In the genomic region with DNA sequence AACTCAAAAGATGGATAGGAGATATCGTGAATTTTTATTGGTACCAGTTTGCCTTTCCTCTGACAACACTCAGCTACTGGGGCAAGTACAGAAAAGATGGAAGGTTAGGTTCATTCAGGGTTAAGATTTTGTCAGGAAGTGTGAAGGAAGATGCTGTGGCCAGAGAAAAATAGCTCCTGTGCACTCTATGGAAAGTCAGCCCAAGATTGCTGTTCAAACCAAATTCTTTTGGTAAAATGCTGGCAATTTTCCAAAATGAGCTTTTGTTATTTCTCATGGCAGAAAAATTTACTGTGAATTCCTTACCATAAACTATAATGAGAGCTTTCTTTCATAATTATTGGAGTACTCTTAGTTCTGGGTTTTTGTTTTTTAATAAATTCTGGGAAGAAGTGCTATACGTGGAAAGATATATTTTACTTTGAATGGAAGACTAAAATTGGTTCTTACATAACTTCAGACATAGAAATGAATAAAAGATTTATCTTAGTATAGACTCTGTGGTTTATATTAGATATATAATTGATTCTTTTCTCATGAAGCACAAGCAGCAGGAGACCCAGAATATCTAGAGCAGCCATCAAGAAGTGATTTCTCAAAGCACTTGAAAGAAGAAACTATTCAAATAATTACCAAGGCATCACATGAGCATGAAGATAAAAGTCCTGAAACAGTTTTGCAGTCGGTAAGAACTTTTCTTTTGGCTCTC, we compare ENCODE assay signal across 13 cellular contexts.
DNase-seq lines count a peak whose midpoint lies in the region; ATAC-seq and TF ChIP-seq lines count a peak whose summit lies in the region.
"Had no signal": no experiment of that assay in that cellular context is flagged by ENCODE, and none has a peak within 500 bp of the region (broad histone marks: within the 10 kb centered on the region; RNA-seq: fewer than 3 reads in every experiment).

No MANE protein-coding gene starts in this region.

- no peak overlapping the region for H4K8ac ChIP-seq in mesendoderm (ENCODE audit: low read depth, low read length)

- H3K27me3 ChIP-seq in A673 (replicated peaks; ENCODE audit: insufficient read depth, low read depth, low read length, poor library complexity) (no peaks in the 10 kb centered on the region), adipocyte (replicated peaks; ENCODE audit: control insufficient read depth, insufficient read depth, low read length) (no peaks in the 10 kb centered on the region), mesendoderm (ENCODE audit: insufficient read depth, low read length, poor library complexity) (no peaks in the 10 kb centered on the region), body of pancreas (no peaks in the 10 kb centered on the region), testis (no peaks in the 10 kb centered on the region)
- H3K27me3 ChIP-seq: Peyer's patch had no signal

- no peak overlapping the region for H3K9ac ChIP-seq in adipocyte (ENCODE audit: low read length)
- no peak overlapping the region for H3K9ac ChIP-seq in mesendoderm (ENCODE audit: low read length)

- TF ChIP-seq CTCF in A673 (conservative IDR thresholded peaks at IDR 0.05; ENCODE audit: low read depth, low read length) (no peak), HFF-Myc (IDR thresholded peaks at IDR 0.05; ENCODE audit: low read depth, low read length, missing control alignments) (no peak), body of pancreas (IDR thresholded peaks at IDR 0.05) (no peak), testis (IDR thresholded peaks at IDR 0.05) (no peak)

- intact Hi-C loops in A673 (cut with micrococcal nuclease; ENCODE audit: unreplicated experiment) = no loop called here
- intact Hi-C loops in body of pancreas (cut with DNase I) = no loop called here
- intact Hi-C loops in testis (cut with DNase I; ENCODE audit: low total_unique reads) = no loop called here

- H3K9me3 ChIP-seq in A673 (ENCODE audit: low read depth, low read length, poor library complexity, severe bottlenecking) (no peaks in the 10 kb centered on the region), adipocyte (ENCODE audit: control insufficient read depth, low read length) (no peaks in the 10 kb centered on the region), body of pancreas (no peaks in the 10 kb centered on the region), testis (no peaks in the 10 kb centered on the region)
- H3K9me3 ChIP-seq: A549, Peyer's patch had no signal

- no peak overlapping the region for H3K23ac ChIP-seq in mesendoderm (ENCODE audit: low read length)

- H3K36me3 ChIP-seq in A673 (ENCODE audit: insufficient read depth, low read length, poor library complexity, severe bottlenecking) (no peaks in the 10 kb centered on the region), adipocyte (ENCODE audit: control insufficient read depth, insufficient read depth, low read length, severe bottlenecking) (peaks cover 33% of the 10 kb centered on the region), mesendoderm (ENCODE audit: control insufficient read depth, insufficient read depth, low read length) (no peaks in the 10 kb centered on the region), body of pancreas (replicated peaks in 1 of 2; ENCODE audit: insufficient read depth in 1 of 2, low read depth in 2 of 2) (peaks cover 0 to 3% of the 10 kb centered on the region in 2 donors), testis (ENCODE audit: low read depth, missing control alignments) (no peaks in the 10 kb centered on the region)

- DNase-seq in A673 (ENCODE audit: low spot score) (peak; percentile 37), HFF-Myc (ENCODE audit: extremely low read depth, low read depth) (peak; percentile 19), adipocyte (ENCODE audit: low read depth) (peak; percentile 67), fibroblast of the conjunctiva (ENCODE audit: low read depth) (peak; percentile 26), T-helper 2 cell (no peak), mesendoderm (no peak), body of pancreas (no peak), testis (no peak)
- DNase-seq: Karpas-422, NCI-H2171 treated with DMSO at 0.1 percent for 48 hours, occipital lobe, Peyer's patch had no signal

- no peak overlapping the region for H2BK120ac ChIP-seq in mesendoderm (ENCODE audit: low read depth, low read length)

- no peak overlapping the region for H3K4me2 ChIP-seq in mesendoderm (ENCODE audit: low read length)
- H3K4me2 ChIP-seq: A549 had no signal

- H3K79me2 ChIP-seq in mesendoderm (ENCODE audit: control insufficient read depth, insufficient read depth, low read length) = no peaks in the 10 kb centered on the region

- no peak overlapping the region for H3K4ac ChIP-seq in mesendoderm (ENCODE audit: low read depth, low read length)

- no peak overlapping the region for H3K4me3 ChIP-seq in A673 (ENCODE audit: low read depth, low read length, poor library complexity, severe bottlenecking)
- no peak overlapping the region for H3K4me3 ChIP-seq in HFF-Myc (replicated peaks; ENCODE audit: low read depth, low read length)
- H3K4me3 ChIP-seq in adipocyte (ENCODE audit: low read length) = no peak overlapping the region
- no peak overlapping the region for H3K4me3 ChIP-seq in mesendoderm (ENCODE audit: low read length)
- no peak overlapping the region for H3K4me3 ChIP-seq in body of pancreas
- no peak overlapping the region for H3K4me3 ChIP-seq in testis
- H3K4me3 ChIP-seq: A549, Peyer's patch had no signal

- H3K79me1 ChIP-seq in mesendoderm (ENCODE audit: low read length) = no peaks in the 10 kb centered on the region

- H2AK5ac ChIP-seq in mesendoderm (ENCODE audit: low read length) = no peak overlapping the region

- BruUV-seq in A673 (replicated peaks; lab: Mats Ljungman, UMichigan) = no TSS peak

- H3K27ac ChIP-seq in A673 (ENCODE audit: low read depth, low read length, poor library complexity, severe bottlenecking) = peak overlapping the region; percentile 9
- no peak overlapping the region for H3K27ac ChIP-seq in mesendoderm (ENCODE audit: low read depth, low read length)
- no peak overlapping the region for H3K27ac ChIP-seq in body of pancreas
- H3K27ac ChIP-seq in testis = no peak overlapping the region
- H3K27ac ChIP-seq: A549, Peyer's patch had no signal

- no peak for TF ChIP-seq POLR2A in body of pancreas (IDR thresholded peaks at IDR 0.05)
- no peak for TF ChIP-seq POLR2A in testis (IDR thresholded peaks at IDR 0.05)

- H2BK5ac ChIP-seq in mesendoderm (ENCODE audit: low read length) = no peak overlapping the region

- POLR2A ChIA-PET in A673 (lab: Charles Lee; ENCODE audit: low non-redundant PET) = no interaction called here

- H3K4me1 ChIP-seq in A673 (ENCODE audit: insufficient read depth, low read length, poor library complexity, severe bottlenecking) (peaks cover 30% of the 10 kb centered on the region), adipocyte (ENCODE audit: control insufficient read depth, insufficient read depth, low read length) (peaks cover 16% of the 10 kb centered on the region), mesendoderm (ENCODE audit: control insufficient read depth, low read depth, low read length) (no peaks in the 10 kb centered on the region), body of pancreas (no peaks in the 10 kb centered on the region), testis (no peaks in the 10 kb centered on the region)
- H3K4me1 ChIP-seq: Peyer's patch had no signal

- H4K5ac ChIP-seq in mesendoderm (ENCODE audit: low read length) = no peak overlapping the region

- ATAC-seq in body of pancreas = no peak
- ATAC-seq: A549 had no signal

- CTCF ChIA-PET in A673 (lab: Charles Lee) = no interaction called here

- H2BK15ac ChIP-seq in mesendoderm (replicated peaks; ENCODE audit: low read depth) = no peak overlapping the region

- H3K18ac ChIP-seq in mesendoderm (ENCODE audit: low read length) = no peak overlapping the region

- H3K56ac ChIP-seq in mesendoderm (ENCODE audit: low read length) = no peak overlapping the region

- no CpG with 5 or more reads among the region's 3 CpGs for WGBS in mesendoderm (ENCODE audit: extremely low coverage, insufficient coverage, low lambda C conversion rate)
- WGBS in body of pancreas, 2 donors = 66 to 67% methylated on average over 3 of the region's 3 CpGs
- WGBS in testis, 2 donors = 76 to 86% methylated on average over 3 of the region's 3 CpGs

Comparison
In these comparisons a context has a peak if more than half of its experiments do, and no peak if none do; other contexts are left out.
1. DNase-seq: peak in A673 (single experiment), HFF-Myc (single experiment), adipocyte (single experiment) and fibroblast of the conjunctiva (single experiment); none in T-helper 2 cell (0 of 5), mesendoderm (single experiment), body of pancreas (0 of 4) and testis (single experiment).